ENCODE assay signal across 24 cellular contexts in genomic region chr13:100470841-100471505, GRCh38.
A peak's percentile ranks its signal among the peaks of the same experiment; 100 is the strongest.
DNase-seq lines count a peak whose midpoint lies in the region; ATAC-seq, FAIRE-seq and TF ChIP-seq lines count a peak whose summit lies in the region.
"Had no signal": no experiment of that assay in that cellular context is flagged by ENCODE, and none has a peak within 500 bp of the region (broad histone marks: within the 10 kb centered on the region; RNA-seq: fewer than 3 reads in every experiment).

No MANE protein-coding gene starts in this region.

- no peak overlapping the region for H3K27ac Mint-ChIP-seq in activated CD8-positive, alpha-beta T cell treated with anti-CD3 and anti-CD28 coated beads for 36 hours
- no peak overlapping the region for H3K27ac Mint-ChIP-seq in activated CD8-positive, alpha-beta T cell treated with anti-CD3 and anti-CD28 coated beads, Interleukin-2, amount 10 ng/mL, durations not matched to agents 7 days and 5 days
- peak overlapping the region; percentile 10 for H3K27ac Mint-ChIP-seq in T-helper 17 cell
- H3K27ac Mint-ChIP-seq in nephron, result peak overlapping the region; percentile 49 to 86 (median 83)
- H3K27ac Mint-ChIP-seq: CD4-positive, CD25-positive, alpha-beta regulatory T cell had no signal

- no peak overlapping the region for H3K9ac ChIP-seq in DND-41 (ENCODE audit: low read depth, low read length)
- H3K9ac ChIP-seq: BLaER1 had no signal

- no peak overlapping the region for H3K4me3 Mint-ChIP-seq in activated CD8-positive, alpha-beta T cell treated with anti-CD3 and anti-CD28 coated beads for 36 hours
- no peak overlapping the region for H3K4me3 Mint-ChIP-seq in activated CD8-positive, alpha-beta T cell treated with anti-CD3 and anti-CD28 coated beads, Interleukin-2, amount 10 ng/mL, durations not matched to agents 7 days and 5 days
- H3K4me3 Mint-ChIP-seq in T-helper 17 cell (no peak overlapping the region), nephron (no peak overlapping the region)
- H3K4me3 Mint-ChIP-seq: GM23338 had no signal

- no peaks in the 10 kb centered on the region for H3K9me3 Mint-ChIP-seq in activated CD8-positive, alpha-beta T cell treated with anti-CD3 and anti-CD28 coated beads for 36 hours
- no peaks in the 10 kb centered on the region for H3K9me3 Mint-ChIP-seq in activated CD8-positive, alpha-beta T cell treated with anti-CD3 and anti-CD28 coated beads, Interleukin-2, amount 10 ng/mL, durations not matched to agents 7 days and 5 days (ENCODE audit: insufficient read depth)
- H3K9me3 Mint-ChIP-seq in nephron, result no peaks in the 10 kb centered on the region
- H3K9me3 Mint-ChIP-seq: CD4-positive, CD25-positive, alpha-beta regulatory T cell; GM23338 had no signal

- no peak overlapping the region for H3K4me2 ChIP-seq in DND-41 (ENCODE audit: insufficient read depth, low read length)
- H3K4me2 ChIP-seq: BLaER1, GM23338 had no signal

- peak; percentile 20 for ATAC-seq in activated CD8-positive, alpha-beta T cell treated with anti-CD3 and anti-CD28 coated beads for 36 hours
- no peak for ATAC-seq in activated CD8-positive, alpha-beta T cell treated with anti-CD3 and anti-CD28 coated beads, Interleukin-2, amount 10 ng/mL, durations not matched to agents 7 days and 5 days
- ATAC-seq in DND-41 (ENCODE audit: insufficient read depth, low read depth) (peak; percentile 37; the same call in 2 of the 3 replicates), T-helper 17 cell (peak; percentile 20)

- H3K27me3 ChIP-seq in DND-41 (ENCODE audit: insufficient read depth, low read length, poor library complexity) (no peaks in the 10 kb centered on the region), tibial artery (no peaks in the 10 kb centered on the region), small intestine (ENCODE audit: control insufficient read depth in 2 of 2, insufficient read depth in 2 of 2, low read length in 2 of 2) (no peaks in the 10 kb centered on the region)
- H3K27me3 ChIP-seq: BLaER1, MG63, SJSA1 had no signal

- WGBS in small intestine, 3 donors, result 68 to 86% (median 71%) methylated on average over 5 of the region's 5 CpGs

- H3K4me1 ChIP-seq in DND-41 (ENCODE audit: insufficient read depth, low read length) (no peaks in the 10 kb centered on the region), tibial artery (no peaks in the 10 kb centered on the region), small intestine (ENCODE audit: control insufficient read depth in 2 of 2, insufficient read depth in 1 of 2, low read depth in 1 of 2, low read length in 1 of 2) (no peaks in the 10 kb centered on the region)
- H3K4me1 ChIP-seq: BLaER1, SJSA1 had no signal

- no peaks in the 10 kb centered on the region for H3K36me3 ChIP-seq in DND-41 (ENCODE audit: insufficient read depth, low read length)
- no peaks in the 10 kb centered on the region for H3K36me3 ChIP-seq in tibial artery
- no peaks in the 10 kb centered on the region for H3K36me3 ChIP-seq in small intestine (ENCODE audit: control insufficient read depth in 2 of 2, insufficient read depth in 2 of 2, low read length in 2 of 2)
- H3K36me3 ChIP-seq: BLaER1, MG63, SJSA1 had no signal

- no peaks in the 10 kb centered on the region for H3K36me3 Mint-ChIP-seq in activated CD8-positive, alpha-beta T cell treated with anti-CD3 and anti-CD28 coated beads for 36 hours (ENCODE audit: low read depth)
- H3K36me3 Mint-ChIP-seq in activated CD8-positive, alpha-beta T cell treated with anti-CD3 and anti-CD28 coated beads, Interleukin-2, amount 10 ng/mL, durations not matched to agents 7 days and 5 days (ENCODE audit: low read depth), result no peaks in the 10 kb centered on the region
- H3K36me3 Mint-ChIP-seq in T-helper 17 cell (ENCODE audit: low read depth), result no peaks in the 10 kb centered on the region
- peaks cover 18% of the 10 kb centered on the region for H3K36me3 Mint-ChIP-seq in nephron (ENCODE audit: low read depth)

- H3K27me3 Mint-ChIP-seq in activated CD8-positive, alpha-beta T cell treated with anti-CD3 and anti-CD28 coated beads for 36 hours, result no peaks in the 10 kb centered on the region
- H3K27me3 Mint-ChIP-seq in activated CD8-positive, alpha-beta T cell treated with anti-CD3 and anti-CD28 coated beads, Interleukin-2, amount 10 ng/mL, durations not matched to agents 7 days and 5 days (ENCODE audit: low read depth), result no peaks in the 10 kb centered on the region
- no peaks in the 10 kb centered on the region for H3K27me3 Mint-ChIP-seq in T-helper 17 cell
- H3K27me3 Mint-ChIP-seq in nephron (ENCODE audit: low read depth), result no peaks in the 10 kb centered on the region
- H3K27me3 Mint-ChIP-seq: CD4-positive, CD25-positive, alpha-beta regulatory T cell had no signal

- CTCF ChIA-PET in activated CD8-positive, alpha-beta T cell treated with anti-CD3 and anti-CD28 coated beads for 36 hours (lab: Charles Lee), result no interaction called here
- CTCF ChIA-PET in activated CD8-positive, alpha-beta T cell treated with anti-CD3 and anti-CD28 coated beads, Interleukin-2, amount 10 ng/mL, durations not matched to agents 7 days and 5 days (lab: Charles Lee), result interaction anchor here (2.0 kb wide), 1 partner anchor 14 kb away, joined by 6 read pairs; no protein-coding TSS in a partner anchor

- DNase-seq in activated CD8-positive, alpha-beta T cell treated with anti-CD3 and anti-CD28 coated beads for 36 hours, result no peak
- no peak for DNase-seq in activated CD8-positive, alpha-beta T cell treated with anti-CD3 and anti-CD28 coated beads, Interleukin-2, amount 10 ng/mL, durations not matched to agents 7 days and 5 days
- DNase-seq in DND-41, result no peak
- no peak for DNase-seq in T-helper 17 cell
- DNase-seq in tibial artery, result no peak
- no peak for DNase-seq in small intestine
- DNase-seq: DMS53, HCEC 1CT, KG1, MG63, NCI-H2029, NCI-H446, NCI-H524 treated with DMSO at 0.1 percent for 48 hours, NCI-H774, Right ventricle myocardium superior, RPMI8226 had no signal

- POLR2A ChIA-PET in activated CD8-positive, alpha-beta T cell treated with anti-CD3 and anti-CD28 coated beads for 36 hours (lab: Charles Lee), result no interaction called here
- POLR2A ChIA-PET in activated CD8-positive, alpha-beta T cell treated with anti-CD3 and anti-CD28 coated beads, Interleukin-2, amount 10 ng/mL, durations not matched to agents 7 days and 5 days (lab: Charles Lee), result no interaction called here

- intact Hi-C loops in activated CD8-positive, alpha-beta T cell treated with anti-CD3 and anti-CD28 coated beads for 36 hours (cut with micrococcal nuclease), result no loop called here
- intact Hi-C loops in tibial artery (cut with DNase I; ENCODE audit: low total_unique reads), result no loop called here

- H3K79me2 ChIP-seq in DND-41 (ENCODE audit: insufficient read depth, low read length), result no peaks in the 10 kb centered on the region

- H3K4me3 ChIP-seq in DND-41 (ENCODE audit: low read depth in 1 of 2, low read length in 2 of 2) (no peak overlapping the region), tibial artery (no peak overlapping the region), small intestine (ENCODE audit: low read depth in 1 of 2, low read length in 2 of 2) (no peak overlapping the region)
- H3K4me3 ChIP-seq: BLaER1, GM23338, MG63, SJSA1 had no signal

- no peak overlapping the region for H2AFZ ChIP-seq in DND-41 (ENCODE audit: low read depth, low read length)
- H2AFZ ChIP-seq: GM23338 had no signal

- H3K27ac ChIP-seq in DND-41 (ENCODE audit: low read length), result no peak overlapping the region
- no peak overlapping the region for H3K27ac ChIP-seq in tibial artery
- H3K27ac ChIP-seq in small intestine (ENCODE audit: low read depth in 1 of 2, low read length in 1 of 2), result no peak overlapping the region
- H3K27ac ChIP-seq: BLaER1, SJSA1 had no signal

- H3K4me1 Mint-ChIP-seq in activated CD8-positive, alpha-beta T cell treated with anti-CD3 and anti-CD28 coated beads for 36 hours (ENCODE audit: low read depth), result peaks cover 12% of the 10 kb centered on the region
- H3K4me1 Mint-ChIP-seq in activated CD8-positive, alpha-beta T cell treated with anti-CD3 and anti-CD28 coated beads, Interleukin-2, amount 10 ng/mL, durations not matched to agents 7 days and 5 days (ENCODE audit: low read depth), result peaks cover 4% of the 10 kb centered on the region
- H3K4me1 Mint-ChIP-seq in T-helper 17 cell (peaks cover 16% of the 10 kb centered on the region), nephron (peaks cover 13% of the 10 kb centered on the region)

- FAIRE-seq in small intestine (lab: Jason Lieb, UNC), result no peak
- FAIRE-seq: A204.1, D721Med, G401.6 had no signal

- TF ChIP-seq CTCF in activated CD8-positive, alpha-beta T cell treated with anti-CD3 and anti-CD28 coated beads for 36 hours (IDR thresholded peaks at IDR 0.05), result no peak
- TF ChIP-seq CTCF in DND-41 (IDR thresholded peaks at IDR 0.05; ENCODE audit: borderline replicate concordance, extremely low read depth, low read length, poor library complexity, severe bottlenecking), result no peak
- TF ChIP-seq CTCF in nephron (IDR thresholded peaks at IDR 0.05; ENCODE audit: unreplicated experiment in 3 of 3), result no peak
- TF ChIP-seq CTCF in tibial artery (IDR thresholded peaks at IDR 0.05), result no peak

- H4K20me1 ChIP-seq in DND-41 (ENCODE audit: insufficient read depth, low read length), result no peaks in the 10 kb centered on the region
- H4K20me1 ChIP-seq: BLaER1 had no signal

- H3K9me3 ChIP-seq in DND-41 (ENCODE audit: insufficient read depth, low read length, severe bottlenecking), result no peaks in the 10 kb centered on the region
- H3K9me3 ChIP-seq in T-helper 17 cell (ENCODE audit: control insufficient read depth, low read length, poor library complexity, severe bottlenecking), result no peaks in the 10 kb centered on the region
- no peaks in the 10 kb centered on the region for H3K9me3 ChIP-seq in tibial artery
- H3K9me3 ChIP-seq in small intestine (ENCODE audit: control insufficient read depth, low read depth), result no peaks in the 10 kb centered on the region
- H3K9me3 ChIP-seq: BLaER1, MG63, SJSA1 had no signal

Comparison
In these comparisons a context has a peak if more than half of its experiments do, and no peak if none do; other contexts are left out.
1. H3K27ac Mint-ChIP-seq: peak in T-helper 17 cell (single experiment) and nephron (3 of 3); none in activated CD8-positive, alpha-beta T cell treated with anti-CD3 and anti-CD28 coated beads for 36 hours (single experiment) and activated CD8-positive, alpha-beta T cell treated with anti-CD3 and anti-CD28 coated beads, Interleukin-2, amount 10 ng/mL, durations not matched to agents 7 days and 5 days (single experiment).